11 cellular contexts compared by ENCODE assay signal in genomic region chr2:237196866-237197618, GRCh38.
DNase-seq lines count a peak whose midpoint lies in the region; ATAC-seq and TF ChIP-seq lines count a peak whose summit lies in the region.
"Had no signal": no experiment of that assay in that cellular context is flagged by ENCODE, and none has a peak within 500 bp of the region (broad histone marks: within the 10 kb centered on the region; RNA-seq: fewer than 3 reads in every experiment).

No MANE protein-coding gene starts in this region.

- H3K14ac ChIP-seq in IMR-90 (replicated peaks; ENCODE audit: low read depth, low read length): peak overlapping the region; percentile 97

- peaks cover 56% of the 10 kb centered on the region for H3K4me1 Mint-ChIP-seq in WTC11
- H3K4me1 Mint-ChIP-seq: B cell had no signal

- POLR2A ChIA-PET in IMR-90 (lab: Charles Lee; ENCODE audit: unreplicated experiment) (interaction anchor here (0.5 to 2.5 kb wide), 11 partner anchors 11 to 217 kb away, joined by 3 to 11 read pairs (median 3); partner anchors contain the start of gene COL6A3), WTC11 (lab: Charles Lee) (no interaction called here)

- BruUV-seq in IMR-90 (replicated peaks; lab: Mats Ljungman, UMichigan): no TSS peak

- H3K4me2 ChIP-seq in IMR-90 (ENCODE audit: low read depth, low read length): peak overlapping the region; percentile 20; the same call in 1 of the 2 replicates

- H2AK5ac ChIP-seq in IMR-90 (ENCODE audit: low read depth, low read length): peak overlapping the region; percentile 99

- H2BK120ac ChIP-seq in IMR-90 (ENCODE audit: low read depth, low read length): peak overlapping the region; percentile 93

- peak overlapping the region; percentile 99 for H3K23ac ChIP-seq in IMR-90 (ENCODE audit: low read depth, low read length)

- no peaks in the 10 kb centered on the region for H3K36me3 ChIP-seq in IMR-90 (ENCODE audit: control insufficient read depth, insufficient read depth, low read length)

- H3K79me1 ChIP-seq in IMR-90 (ENCODE audit: low read depth in 1 of 2, low read length in 2 of 2): peaks cover 3 to 36% of the 10 kb centered on the region in 2 experiments; a peak in 3 of 4 replicates

- peaks cover 49% of the 10 kb centered on the region for H3K4me1 ChIP-seq in IMR-90 (ENCODE audit: control insufficient read depth, insufficient read depth, low read length)

- peak overlapping the region; percentile 74 for H3K9ac ChIP-seq in IMR-90 (ENCODE audit: low read depth, low read length)

- TF ChIP-seq POLR2A in IMR-90 (IDR thresholded peaks at IDR 0.05; ENCODE audit: low read depth, low read length): peak; percentile 24; the same call in 1 of the 2 replicates

- H4K91ac ChIP-seq in IMR-90 (ENCODE audit: insufficient read depth, low read depth, low read length): peak overlapping the region; percentile 99

- peak overlapping the region; percentile 6 for H2AK9ac ChIP-seq in IMR-90 (replicated peaks; ENCODE audit: low read depth, low read length, poor library complexity)

- peak overlapping the region; percentile 10 for H2AFZ ChIP-seq in IMR-90 (replicated peaks; ENCODE audit: low read length, poor library complexity)

- peak overlapping the region; percentile 85 for H3K18ac ChIP-seq in IMR-90 (ENCODE audit: low read depth, low read length)

- peak overlapping the region; percentile 98 for H2BK20ac ChIP-seq in IMR-90 (ENCODE audit: low read depth, low read length)

- peak overlapping the region; percentile 98 for H3K27ac ChIP-seq in IMR-90 (ENCODE audit: insufficient read depth, low read length)

- H3K4me3 ChIP-seq in IMR-90 (ENCODE audit: insufficient read depth, low read depth, low read length): no peak overlapping the region

- no peaks in the 10 kb centered on the region for H4K20me1 ChIP-seq in IMR-90 (ENCODE audit: insufficient read depth, low read length)

- TF ChIP-seq CTCF in IMR-90 (conservative IDR thresholded peaks at IDR 0.05; ENCODE audit: low read depth, low read length) (no peak), WTC11 (IDR thresholded peaks at IDR 0.05) (no peak)

- in situ Hi-C loops in IMR-90 (cut with MboI; ENCODE audit: low sequenced_read_pairs) (no loop called here), G401 (cut with HindIII; ENCODE audit: low sequenced_read_pairs) (no loop called here)

- dilution Hi-C loops in IMR-90 (cut with HindIII; ENCODE audit: low sequenced_read_pairs, unreplicated experiment): no loop called here

- H3K4me3 Mint-ChIP-seq in WTC11: no peak overlapping the region
- H3K4me3 Mint-ChIP-seq: B cell had no signal

- WGBS in IMR-90 (ENCODE audit: extremely low coverage in 2 of 2, insufficient read length in 1 of 2), 2 experiments: 100% methylated on average over 1 of the region's 6 CpGs; no CpG with 5 or more reads in 1 of the 2 experiments

- CTCF ChIA-PET in IMR-90 (lab: Yijun Ruan, JAX): interaction anchor here (0.6 to 2.2 kb wide), 3 partner anchors 25 to 315 kb away, joined by 3 to 9 read pairs (median 3); no protein-coding TSS in a partner anchor
- CTCF ChIA-PET in WTC11 (lab: Charles Lee): interaction anchor here (1.5 kb wide), 1 partner anchor 32 kb away, joined by 7 read pairs; no protein-coding TSS in a partner anchor

- H3K56ac ChIP-seq in IMR-90 (ENCODE audit: extremely low read depth, insufficient read depth, low read length): peak overlapping the region; percentile 96

- H4K8ac ChIP-seq in IMR-90 (ENCODE audit: low read depth in 2 of 2, low read length in 2 of 2): peak overlapping the region; percentile 93 to 96

- H3K27me3 Mint-ChIP-seq in WTC11 (ENCODE audit: low read depth): peaks cover 20% of the 10 kb centered on the region

- peak overlapping the region; percentile 100 for H4K5ac ChIP-seq in IMR-90 (ENCODE audit: low read depth, low read length)

- no peaks in the 10 kb centered on the region for H3K27me3 ChIP-seq in IMR-90 (ENCODE audit: control insufficient read depth, insufficient read depth, low read length)

- DNase-seq in COLO668 (lab: John Stamatoyannopoulos, UW; ENCODE audit: unreplicated experiment) (peak; percentile 72), IMR-90 (peak; percentile 96), WTC11 (ENCODE audit: low spot score) (no peak), kidney glomerular epithelial cell (lab: John Stamatoyannopoulos, UW) (peak; percentile 48), G401 (ENCODE audit: low spot score) (no peak)
- no peak for DNase-seq in activated CD4-positive, alpha-beta T cell treated with anti-CD3 and anti-CD28 coated beads, Interleukin-2, amount 50 U/mL, for 48 hours
- DNase-seq: cortex of kidney, nucleus accumbens had no signal

- H3K36me3 Mint-ChIP-seq in WTC11: peaks cover 29% of the 10 kb centered on the region

- no peaks in the 10 kb centered on the region for H3K9me3 ChIP-seq in IMR-90 (ENCODE audit: control insufficient read depth, insufficient read depth, low read length)

- ATAC-seq in IMR-90 (ENCODE audit: low read depth) (peak; percentile 68), WTC11 (no peak), HG02588 (IDR thresholded peaks at IDR 0.05; ENCODE audit: unreplicated experiment) (no peak), GM18867 (IDR thresholded peaks at IDR 0.05; ENCODE audit: unreplicated experiment) (no peak)

- H3K9me3 Mint-ChIP-seq in WTC11: peaks cover 28% of the 10 kb centered on the region

- H3K9me1 ChIP-seq in IMR-90 (ENCODE audit: insufficient read depth, low read length): peaks cover 30% of the 10 kb centered on the region

- peak overlapping the region; percentile 98 for H2BK5ac ChIP-seq in IMR-90 (ENCODE audit: low read depth, low read length, poor library complexity, severe bottlenecking)

- TF ChIP-seq RAD21 in IMR-90 (IDR thresholded peaks at IDR 0.05; ENCODE audit: low read length): peak; percentile 18; the same call in 1 of the 2 replicates

- intact Hi-C loops in IMR-90 (cut with micrococcal nuclease): no loop called here

- H2BK15ac ChIP-seq in IMR-90 (ENCODE audit: low read depth, low read length): peak overlapping the region; percentile 96; the same call in 2 of the 3 replicates

- H3K27ac Mint-ChIP-seq in WTC11: peak overlapping the region; percentile 97
- H3K27ac Mint-ChIP-seq: B cell had no signal

- H3K4ac ChIP-seq in IMR-90 (ENCODE audit: low read depth, low read length): peak overlapping the region; percentile 100

TF ChIP-seq in IMR-90, 13 proteins besides CTCF, POLR2A, EP300 and RAD21:
- TF ChIP-seq MXI1 (IDR thresholded peaks at IDR 0.05; ENCODE audit: borderline replicate concordance, low read depth, low read length): no peak
- no peak for TF ChIP-seq ELK1 (IDR thresholded peaks at IDR 0.05; ENCODE audit: borderline replicate concordance, low read depth, low read length)
- no peak for TF ChIP-seq CHD1 (IDR thresholded peaks at IDR 0.05; ENCODE audit: low read depth, low read length)
- no peak for TF ChIP-seq NFE2L2 (IDR thresholded peaks at IDR 0.05; ENCODE audit: low read depth, low read length)
- TF ChIP-seq MAFK (IDR thresholded peaks at IDR 0.05; ENCODE audit: low read depth, low read length): peak; percentile 32; the same call in 1 of the 2 replicates
- no peak for TF ChIP-seq RCOR1 (IDR thresholded peaks at IDR 0.05; ENCODE audit: insufficient replicate concordance, low read length)

TF ChIP-seq in WTC11, 78 proteins besides CTCF, POLR2A, EP300 and RAD21:
- TF ChIP-seq, protein P1, sequence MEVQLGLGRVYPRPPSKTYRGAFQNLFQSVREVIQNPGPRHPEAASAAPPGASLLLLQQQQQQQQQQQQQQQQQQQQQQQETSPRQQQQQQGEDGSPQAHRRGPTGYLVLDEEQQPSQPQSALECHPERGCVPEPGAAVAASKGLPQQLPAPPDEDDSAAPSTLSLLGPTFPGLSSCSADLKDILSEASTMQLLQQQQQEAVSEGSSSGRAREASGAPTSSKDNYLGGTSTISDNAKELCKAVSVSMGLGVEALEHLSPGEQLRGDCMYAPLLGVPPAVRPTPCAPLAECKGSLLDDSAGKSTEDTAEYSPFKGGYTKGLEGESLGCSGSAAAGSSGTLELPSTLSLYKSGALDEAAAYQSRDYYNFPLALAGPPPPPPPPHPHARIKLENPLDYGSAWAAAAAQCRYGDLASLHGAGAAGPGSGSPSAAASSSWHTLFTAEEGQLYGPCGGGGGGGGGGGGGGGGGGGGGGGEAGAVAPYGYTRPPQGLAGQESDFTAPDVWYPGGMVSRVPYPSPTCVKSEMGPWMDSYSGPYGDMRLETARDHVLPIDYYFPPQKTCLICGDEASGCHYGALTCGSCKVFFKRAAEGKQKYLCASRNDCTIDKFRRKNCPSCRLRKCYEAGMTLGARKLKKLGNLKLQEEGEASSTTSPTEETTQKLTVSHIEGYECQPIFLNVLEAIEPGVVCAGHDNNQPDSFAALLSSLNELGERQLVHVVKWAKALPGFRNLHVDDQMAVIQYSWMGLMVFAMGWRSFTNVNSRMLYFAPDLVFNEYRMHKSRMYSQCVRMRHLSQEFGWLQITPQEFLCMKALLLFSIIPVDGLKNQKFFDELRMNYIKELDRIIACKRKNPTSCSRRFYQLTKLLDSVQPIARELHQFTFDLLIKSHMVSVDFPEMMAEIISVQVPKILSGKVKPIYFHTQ (CRISPR knock-in tag; IDR thresholded peaks at IDR 0.05): no peak
- TF ChIP-seq ZNF281 (CRISPR knock-in tag; IDR thresholded peaks at IDR 0.05) (no peak), CREM (CRISPR knock-in tag; IDR thresholded peaks at IDR 0.05) (no peak), GTF2I (CRISPR knock-in tag; conservative IDR thresholded peaks at IDR 0.05) (no peak), NFATC4 (CRISPR knock-in tag; IDR thresholded peaks at IDR 0.05) (no peak), ZNF232 (CRISPR knock-in tag; IDR thresholded peaks at IDR 0.05) (no peak), MYBL2 (CRISPR knock-in tag; IDR thresholded peaks at IDR 0.05) (no peak), SP1 (CRISPR knock-in tag; conservative IDR thresholded peaks at IDR 0.05) (no peak)

Comparison
In these comparisons a context has a peak if more than half of its experiments do, and no peak if none do; other contexts are left out.
1. DNase-seq: peak in COLO668 (single experiment), IMR-90 (single experiment) and kidney glomerular epithelial cell (single experiment); none in WTC11 (single experiment), activated CD4-positive, alpha-beta T cell treated with anti-CD3 and anti-CD28 coated beads, Interleukin-2, amount 50 U/mL, for 48 hours (0 of 2) and G401 (single experiment).